27 cellular contexts compared by ENCODE assay signal in genomic region chr3:27323087-27323570, GRCh38.
"Had no signal": no experiment of that assay in that cellular context is flagged by ENCODE, and none has a peak within 500 bp of the region (broad histone marks: within the 10 kb centered on the region; RNA-seq: fewer than 3 reads in every experiment).

No MANE protein-coding gene starts in this region.

- H3K4me3 ChIP-seq: esophagus muscularis mucosa, heart right ventricle, lower lobe of right lung, pancreas, right lobe of liver, smooth muscle cell, testis, tibial artery had no signal

- H3K9me3 ChIP-seq: esophagus muscularis mucosa, heart right ventricle, lower lobe of right lung, neutrophil, pancreas, right lobe of liver, testis, tibial artery had no signal

- H3K27me3 ChIP-seq: esophagus muscularis mucosa, heart right ventricle, neutrophil, pancreas, right lobe of liver, testis, tibial artery had no signal

- H3K4me3 Mint-ChIP-seq: immature natural killer cell; natural killer cell; stimulated activated effector memory CD8-positive, alpha-beta T cell treated with anti-CD3 and anti-CD28 coated beads, Interleukin-12 subunit alpha, Interleukin-12 subunit beta, amount 100 ng/mL, for 72 hours; type B pancreatic cell had no signal

- H3K4me2 ChIP-seq: smooth muscle cell had no signal

- H3K36me3 ChIP-seq: esophagus muscularis mucosa, heart right ventricle, lower lobe of right lung, neutrophil, pancreas, right lobe of liver, tibial artery had no signal

- ATAC-seq: heart right ventricle; left colon; left ventricle myocardium superior; lower lobe of right lung; natural killer cell; pancreas; right lobe of liver; stimulated activated effector memory CD8-positive, alpha-beta T cell treated with anti-CD3 and anti-CD28 coated beads, Interleukin-12 subunit alpha, Interleukin-12 subunit beta, amount 100 ng/mL, for 72 hours; stimulated activated naive CD8-positive, alpha-beta T cell treated with anti-CD3 and anti-CD28 coated beads, Interleukin-15, Interleukin-2, amounts not matched to agents 100 U/mL and 50 U/mL, for 24 hours had no signal

- DNase-seq: dermis blood vessel endothelial cell; effector memory CD4-positive, alpha-beta T cell; foreskin melanocyte; glutamatergic neuron; heart right ventricle; hippocampal formation; immature natural killer cell; islet precursor cell; kidney glomerular epithelial cell; left colon; left ventricle myocardium superior; lower lobe of right lung; natural killer cell; pancreas; right lobe of liver; stimulated activated CD4-positive, alpha-beta T cell treated with anti-CD3 and anti-CD28 coated beads, Interleukin-12 subunit alpha, Interleukin-12 subunit beta, amount 100 ng/mL, for 4 hours; stimulated activated CD4-positive, alpha-beta T cell treated with anti-CD3 and anti-CD28 coated beads, Interleukin-2, amount 100 ng/mL, for 24 hours; stimulated activated CD4-positive, alpha-beta T cell treated with anti-CD3 and anti-CD28 coated beads, Interleukin-4, amount 100 ng/mL, for 24 hours; stimulated activated naive CD8-positive, alpha-beta T cell treated with anti-CD3 and anti-CD28 coated beads, Interleukin-15, Interleukin-2, amounts not matched to agents 100 U/mL and 50 U/mL, for 24 hours; substantia nigra; testis; tibial artery had no signal

- H3K4me1 Mint-ChIP-seq: natural killer cell; stimulated activated effector memory CD8-positive, alpha-beta T cell treated with anti-CD3 and anti-CD28 coated beads, Interleukin-12 subunit alpha, Interleukin-12 subunit beta, amount 100 ng/mL, for 72 hours had no signal

- H3K27ac ChIP-seq: esophagus muscularis mucosa, heart right ventricle, lower lobe of right lung, neutrophil, pancreas, right lobe of liver, testis, tibial artery had no signal

- H3K36me3 Mint-ChIP-seq: natural killer cell; stimulated activated effector memory CD8-positive, alpha-beta T cell treated with anti-CD3 and anti-CD28 coated beads, Interleukin-12 subunit alpha, Interleukin-12 subunit beta, amount 100 ng/mL, for 72 hours had no signal

- H3K4me1 ChIP-seq: pancreas had no signal

- H3K27ac Mint-ChIP-seq: immature natural killer cell; natural killer cell; stimulated activated effector memory CD8-positive, alpha-beta T cell treated with anti-CD3 and anti-CD28 coated beads, Interleukin-12 subunit alpha, Interleukin-12 subunit beta, amount 100 ng/mL, for 72 hours; type B pancreatic cell had no signal

- H3K9me3 Mint-ChIP-seq: immature natural killer cell; natural killer cell; stimulated activated effector memory CD8-positive, alpha-beta T cell treated with anti-CD3 and anti-CD28 coated beads, Interleukin-12 subunit alpha, Interleukin-12 subunit beta, amount 100 ng/mL, for 72 hours had no signal
